24 cellular contexts compared by ENCODE assay signal in genomic region chr9:110897899-110898298, GRCh38.
DNase-seq lines count a peak whose midpoint lies in the region; ATAC-seq and TF ChIP-seq lines count a peak whose summit lies in the region.
"Had no signal": no experiment of that assay in that cellular context is flagged by ENCODE, and none has a peak within 500 bp of the region (broad histone marks: within the 10 kb centered on the region; RNA-seq: fewer than 3 reads in every experiment).

No MANE protein-coding gene starts in this region.

- intact Hi-C loops in CD8-positive, alpha-beta T cell (cut with DNase I, micrococcal nuclease), result no loop called here
- intact Hi-C loops in upper lobe of right lung (cut with DNase I), result no loop called here

- 0 out of 2 replicates have a peak, but pooled peaks cover 3% of the 10 kb centered on the region for H3K36me3 ChIP-seq in GM23248 (ENCODE audit: low read depth)
- H3K36me3 ChIP-seq in right atrium auricular region, result no peaks in the 10 kb centered on the region
- no peaks in the 10 kb centered on the region for H3K36me3 ChIP-seq in suprapubic skin
- no peaks in the 10 kb centered on the region for H3K36me3 ChIP-seq in neural progenitor cell
- H3K36me3 ChIP-seq in CD8-positive, alpha-beta T cell (ENCODE audit: insufficient read depth, low read length), result no peaks in the 10 kb centered on the region
- H3K36me3 ChIP-seq in upper lobe of right lung, result no peaks in the 10 kb centered on the region
- H3K36me3 ChIP-seq: adrenal gland, sigmoid colon had no signal

- in situ Hi-C loops in GM23248 (cut with MboI), result no loop called here
- in situ Hi-C loops in astrocyte of the spinal cord (cut with HindIII; ENCODE audit: low sequenced_read_pairs), result no loop called here

- H3F3A ChIP-seq in GM23248 (ENCODE audit: insufficient read depth), result peaks cover 26% of the 10 kb centered on the region
- no peaks in the 10 kb centered on the region for H3F3A ChIP-seq in neural progenitor cell (ENCODE audit: low read depth)

- H3K27me3 ChIP-seq in GM23248 (replicated peaks; ENCODE audit: insufficient read depth), result no peaks in the 10 kb centered on the region
- H3K27me3 ChIP-seq in right atrium auricular region, result no peaks in the 10 kb centered on the region
- H3K27me3 ChIP-seq in suprapubic skin, result no peaks in the 10 kb centered on the region
- H3K27me3 ChIP-seq in neural progenitor cell, result no peaks in the 10 kb centered on the region
- H3K27me3 ChIP-seq in CD8-positive, alpha-beta T cell (ENCODE audit: insufficient read depth, low read length), result no peaks in the 10 kb centered on the region
- H3K27me3 ChIP-seq in upper lobe of right lung, result no peaks in the 10 kb centered on the region
- H3K27me3 ChIP-seq: adrenal gland, sigmoid colon had no signal

- H3K4me3 Mint-ChIP-seq in neural progenitor cell, result no peak overlapping the region
- no peak overlapping the region for H3K4me3 Mint-ChIP-seq in CD8-positive, alpha-beta T cell
- H3K4me3 Mint-ChIP-seq: activated B cell treated with CpG ODN at 0.5 μM for 24 hours; CD8-positive, alpha-beta memory T cell; mesothelial cell of epicardium; natural killer cell had no signal

- H4K20me1 ChIP-seq in GM23248 (ENCODE audit: insufficient read depth) (no peaks in the 10 kb centered on the region), neural progenitor cell (ENCODE audit: low read depth) (no peaks in the 10 kb centered on the region)

- peaks cover 11% of the 10 kb centered on the region for H3K36me3 Mint-ChIP-seq in neural progenitor cell
- H3K36me3 Mint-ChIP-seq in CD8-positive, alpha-beta T cell, result no peaks in the 10 kb centered on the region
- H3K36me3 Mint-ChIP-seq: CD8-positive, alpha-beta memory T cell had no signal

- H3K79me2 ChIP-seq in GM23248 (ENCODE audit: insufficient read depth) (peaks cover 93% of the 10 kb centered on the region), neural progenitor cell (ENCODE audit: low read depth) (no peaks in the 10 kb centered on the region)
- H3K79me2 ChIP-seq: parathyroid adenoma had no signal

- H3K9me3 ChIP-seq in GM23248 (ENCODE audit: low read depth) (no peaks in the 10 kb centered on the region), right atrium auricular region (peaks cover 0 to 7% of the 10 kb centered on the region in 2 donors), suprapubic skin (no peaks in the 10 kb centered on the region), neural progenitor cell (ENCODE audit: low read depth) (no peaks in the 10 kb centered on the region), upper lobe of right lung (no peaks in the 10 kb centered on the region)
- H3K9me3 ChIP-seq in CD8-positive, alpha-beta T cell (ENCODE audit: low read length), result no peaks in the 10 kb centered on the region
- H3K9me3 ChIP-seq: adrenal gland had no signal

- H3K27ac Mint-ChIP-seq in neural progenitor cell, result no peak overlapping the region
- H3K27ac Mint-ChIP-seq in CD8-positive, alpha-beta T cell, result no peak overlapping the region
- H3K27ac Mint-ChIP-seq: activated B cell treated with CpG ODN at 0.5 μM for 24 hours; CD8-positive, alpha-beta memory T cell; natural killer cell had no signal

- ATAC-seq in CD8-positive, alpha-beta T cell, result no peak
- ATAC-seq in upper lobe of right lung, result no peak
- ATAC-seq: GM12878, natural killer cell had no signal

- no peak overlapping the region for H3K4me3 ChIP-seq in GM23248
- H3K4me3 ChIP-seq in astrocyte of the spinal cord (ENCODE audit: low read depth, low read length), result no peak overlapping the region
- H3K4me3 ChIP-seq in right atrium auricular region, result no peak overlapping the region
- no peak overlapping the region for H3K4me3 ChIP-seq in suprapubic skin
- no peak overlapping the region for H3K4me3 ChIP-seq in neural progenitor cell
- no peak overlapping the region for H3K4me3 ChIP-seq in CD8-positive, alpha-beta T cell (ENCODE audit: low read depth, low read length)
- H3K4me3 ChIP-seq in upper lobe of right lung, result no peak overlapping the region
- H3K4me3 ChIP-seq: adrenal gland, GM12878, sigmoid colon had no signal

- H3K9ac ChIP-seq in GM23248 (no peak overlapping the region), neural progenitor cell (no peak overlapping the region)
- H3K9ac ChIP-seq: parathyroid adenoma had no signal

- TF ChIP-seq CTCF in astrocyte of the spinal cord (IDR thresholded peaks at IDR 0.05; ENCODE audit: low read depth, low read length) (no peak), right atrium auricular region (IDR thresholded peaks at IDR 0.05) (no peak), suprapubic skin (IDR thresholded peaks at IDR 0.05) (no peak), neural progenitor cell (IDR thresholded peaks at IDR 0.05) (no peak), upper lobe of right lung (IDR thresholded peaks at IDR 0.05) (no peak)
- no peak for TF ChIP-seq CTCF in CD8-positive, alpha-beta T cell (IDR thresholded peaks at IDR 0.05)

- 51 to 59% methylated on average over 1 of the region's 1 CpG for WGBS in GM23248 (ENCODE audit: low coverage in 1 of 2, low lambda C conversion rate in 2 of 2, missing lambda C conversion rate in 2 of 2), 2 experiments
- WGBS in suprapubic skin, result 61% methylated on average over 1 of the region's 1 CpG

- no peaks in the 10 kb centered on the region for H3K4me1 Mint-ChIP-seq in neural progenitor cell
- no peaks in the 10 kb centered on the region for H3K4me1 Mint-ChIP-seq in CD8-positive, alpha-beta T cell (ENCODE audit: low read depth)
- H3K4me1 Mint-ChIP-seq: activated B cell treated with CpG ODN at 0.5 μM for 24 hours; CD8-positive, alpha-beta memory T cell; natural killer cell had no signal

- peaks cover 19% of the 10 kb centered on the region for H3K9me3 Mint-ChIP-seq in neural progenitor cell
- H3K9me3 Mint-ChIP-seq in CD8-positive, alpha-beta T cell, result peaks cover 12% of the 10 kb centered on the region

- H2AFZ ChIP-seq in GM23248 (no peak overlapping the region), neural progenitor cell (replicated peaks) (no peak overlapping the region)
- H2AFZ ChIP-seq: parathyroid adenoma had no signal

- H3K4me2 ChIP-seq in GM23248 (ENCODE audit: unreplicated experiment), result peak overlapping the region; percentile 6
- no peak overlapping the region for H3K4me2 ChIP-seq in neural progenitor cell

- H3K9me2 ChIP-seq in GM23248 (ENCODE audit: insufficient read depth), result no peaks in the 10 kb centered on the region

- no peak for TF ChIP-seq EP300 in suprapubic skin (IDR thresholded peaks at IDR 0.05)

- no peak for TF ChIP-seq POLR2A in suprapubic skin (IDR thresholded peaks at IDR 0.05)

- H3K4me1 ChIP-seq in GM23248 (ENCODE audit: insufficient read depth), result peaks cover 42% of the 10 kb centered on the region
- H3K4me1 ChIP-seq in right atrium auricular region, result peaks cover 0 to 5% of the 10 kb centered on the region in 2 donors
- peaks cover 3% of the 10 kb centered on the region for H3K4me1 ChIP-seq in suprapubic skin
- no peaks in the 10 kb centered on the region for H3K4me1 ChIP-seq in neural progenitor cell
- H3K4me1 ChIP-seq in CD8-positive, alpha-beta T cell (ENCODE audit: insufficient read depth, low read length), result no peaks in the 10 kb centered on the region
- H3K4me1 ChIP-seq in upper lobe of right lung, result peaks cover 5% of the 10 kb centered on the region
- H3K4me1 ChIP-seq: parathyroid adenoma, sigmoid colon had no signal

- CTCF ChIA-PET in CD8-positive, alpha-beta T cell (lab: Charles Lee), result no interaction called here

- POLR2A ChIA-PET in CD8-positive, alpha-beta T cell (lab: Charles Lee), result no interaction called here

- no peaks in the 10 kb centered on the region for H3K27me3 Mint-ChIP-seq in neural progenitor cell (ENCODE audit: insufficient read depth, low read depth)
- H3K27me3 Mint-ChIP-seq in CD8-positive, alpha-beta T cell (ENCODE audit: low read depth), result no peaks in the 10 kb centered on the region
- H3K27me3 Mint-ChIP-seq: activated B cell treated with CpG ODN at 0.5 μM for 24 hours; CD8-positive, alpha-beta memory T cell had no signal

- DNase-seq in GM23248 (peak; percentile 57), astrocyte of the spinal cord (ENCODE audit: low read depth, low spot score) (peak; percentile 30), right atrium auricular region (ENCODE audit: low spot score) (no peak), suprapubic skin (ENCODE audit: low spot score in 2 of 2) (no peak), neural progenitor cell (ENCODE audit: low spot score) (no peak), upper lobe of right lung (no peak), putamen (ENCODE audit: low spot score) (no peak)
- no peak for DNase-seq in CD8-positive, alpha-beta T cell
- DNase-seq: activated B cell treated with CpG ODN at 0.5 μM for 24 hours; activated CD4-positive, alpha-beta T cell treated with anti-CD3 and anti-CD28 coated beads, Interleukin-2, amount 50 U/mL, for 48 hours; activated gamma-delta T cell; adrenal gland; CD8-positive, alpha-beta memory T cell; DMS53; KG1; MV-4-11; natural killer cell; NCI-H1694; NCI-H2171 treated with DMSO at 0.1 percent for 48 hours; NCI-H526 treated with DMSO at 0.1 percent for 48 hours; sigmoid colon had no signal

- H3K27ac ChIP-seq in GM23248 (peak overlapping the region; percentile 38), right atrium auricular region (peak overlapping the region; percentile 28 to 69), suprapubic skin (peak overlapping the region; percentile 15), neural progenitor cell (no peak overlapping the region), upper lobe of right lung (no peak overlapping the region)
- H3K27ac ChIP-seq in CD8-positive, alpha-beta T cell (ENCODE audit: low read depth, low read length), result no peak overlapping the region
- H3K27ac ChIP-seq: parathyroid adenoma had no signal

Comparison
In these comparisons a context has a peak if more than half of its experiments do, and no peak if none do; other contexts are left out.
1. DNase-seq: peak in GM23248 (single experiment) and astrocyte of the spinal cord (single experiment); none in right atrium auricular region (single experiment), suprapubic skin (0 of 2), neural progenitor cell (single experiment), CD8-positive, alpha-beta T cell (0 of 7), upper lobe of right lung (single experiment) and putamen (single experiment).
2. H3K27ac ChIP-seq: peak in GM23248 (single experiment), right atrium auricular region (2 of 2) and suprapubic skin (single experiment); none in neural progenitor cell (single experiment), CD8-positive, alpha-beta T cell (single experiment) and upper lobe of right lung (single experiment).